8 cellular contexts compared by ENCODE assay signal in the genomic region with DNA sequence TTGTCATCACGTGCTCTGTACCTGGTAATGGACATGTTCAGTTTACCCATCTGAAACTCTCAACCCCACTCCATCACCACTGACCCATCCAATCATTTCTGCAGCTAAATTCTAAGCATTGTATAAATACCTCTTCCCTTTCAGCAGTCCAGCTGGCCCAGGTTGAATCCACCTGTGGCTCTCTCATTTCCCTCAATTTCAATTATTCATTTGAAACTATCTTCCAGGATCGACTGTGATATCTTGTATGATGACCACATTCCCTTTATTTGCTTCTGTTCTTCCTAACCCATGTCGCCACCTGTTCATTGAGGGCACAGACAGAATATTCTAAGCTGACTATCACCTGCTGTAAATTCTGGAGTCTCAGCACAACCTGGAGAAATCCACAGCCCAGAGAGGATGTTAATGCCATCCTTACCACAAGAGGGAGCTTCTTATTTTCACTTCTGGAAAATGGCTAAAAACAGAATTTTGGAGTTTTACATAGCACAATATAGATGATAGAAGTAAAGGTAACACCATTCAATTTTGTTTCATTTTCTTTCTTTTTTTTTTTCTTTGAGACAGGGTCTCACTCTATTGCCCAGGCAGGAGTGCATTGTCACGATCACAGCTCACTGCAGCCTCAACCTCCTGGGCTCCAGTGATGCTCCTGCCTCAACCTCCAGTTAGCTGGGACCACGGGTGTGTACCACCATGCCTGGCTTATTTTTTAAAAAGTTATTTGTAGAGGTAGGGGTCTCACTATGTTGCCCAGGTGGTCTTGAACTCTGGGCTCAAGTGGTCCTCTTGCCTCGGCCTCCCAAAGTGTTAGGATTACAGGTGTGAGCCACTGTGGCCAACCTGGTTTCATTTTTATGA. TPM values are rescaled to one million over a fixed set of nuclear protein-coding genes. Genes with fewer than 3 reads are reported as not detected.
DNase-seq lines count a peak whose midpoint lies in the region; ATAC-seq and TF ChIP-seq lines count a peak whose summit lies in the region.

No MANE protein-coding gene starts in this region.

- H2AFZ ChIP-seq in HCT116 (ENCODE audit: low read depth, low read length, poor library complexity, severe bottlenecking) = no peak overlapping the region

- TF ChIP-seq CTCF in HCT116 (IDR thresholded peaks at IDR 0.05 in 2 of 3, conservative IDR thresholded peaks at IDR 0.05 in 1 of 3; ENCODE audit: borderline replicate concordance in 1 of 3, insufficient read depth in 1 of 3, low read depth in 2 of 3, low read length in 2 of 3) = peak; percentile 56 to 80 (median 67); a peak in 5 of 6 replicates
- TF ChIP-seq CTCF in RWPE1 (conservative IDR thresholded peaks at IDR 0.05; ENCODE audit: low read depth) = peak; percentile 82
- TF ChIP-seq CTCF in esophagus muscularis mucosa (IDR thresholded peaks at IDR 0.05) = peak; percentile 66 to 85 (median 72)

- H3K4me1 ChIP-seq in CD4-positive, alpha-beta memory T cell (ENCODE audit: insufficient read depth, low read length) = peaks cover 2% of the 10 kb centered on the region
- H3K4me1 ChIP-seq in HCT116 (ENCODE audit: control insufficient read depth in 1 of 2, insufficient read depth in 2 of 2, low read length in 2 of 2) = peaks cover under 1 to 2% of the 10 kb centered on the region in 2 experiments; a peak in 3 of 4 replicates
- H3K4me1 ChIP-seq in esophagus muscularis mucosa = peaks cover 0 to 6% (median 3%) of the 10 kb centered on the region in 4 donors

- BruUV-seq in HCT116 (replicated peaks; lab: Mats Ljungman, UMichigan) = no TSS peak

- H3K27me3 Mint-ChIP-seq in CD4-positive, alpha-beta memory T cell = peaks cover 14 to 16% of the 10 kb centered on the region in 2 donors

- no peak overlapping the region for H3K27ac ChIP-seq in CD4-positive, alpha-beta memory T cell (ENCODE audit: low read depth, low read length)
- H3K27ac ChIP-seq in HCT116 (ENCODE audit: low read depth, low read length) (no peak overlapping the region), RWPE1 (no peak overlapping the region), esophagus muscularis mucosa (replicated peaks in 1 of 4) (no peak overlapping the region)

- POLR2A ChIA-PET in CD4-positive, alpha-beta memory T cell (lab: Charles Lee; ENCODE audit: partially characterized antibody) = no interaction called here
- POLR2A ChIA-PET in HCT116 (lab: Charles Lee) = interaction anchor here (0.7 to 0.9 kb wide), 2 partner anchors 24 to 36 kb away, joined by 3 read pairs; no protein-coding TSS in a partner anchor
- POLR2A ChIA-PET in RWPE1 (lab: Yijun Ruan, JAX; ENCODE audit: low non-redundant PET) = no interaction called here

- no peaks in the 10 kb centered on the region for H3K27me3 ChIP-seq in CD4-positive, alpha-beta memory T cell (ENCODE audit: insufficient read depth, low read length)
- H3K27me3 ChIP-seq in HCT116 (ENCODE audit: insufficient read depth, low read length) (no peaks in the 10 kb centered on the region), esophagus muscularis mucosa (no peaks in the 10 kb centered on the region)

- H3K4me1 Mint-ChIP-seq in CD4-positive, alpha-beta memory T cell = peaks cover under 1 to 3% (median 2%) of the 10 kb centered on the region in 4 donors

- intact Hi-C loops in CD4-positive, alpha-beta memory T cell (cut with micrococcal nuclease) = loop anchor here (1.0 kb wide), 1 partner anchor 38 kb away; a partner anchor contains a TSS
- intact Hi-C loops in HCT116 (cut with micrococcal nuclease) (loop anchor here (5.0 kb wide), 1 partner anchor 112 kb away; a partner anchor contains a TSS), esophagus muscularis mucosa (cut with DNase I) (loop anchor here (5.0 kb wide), 1 partner anchor 37 kb away; a partner anchor contains a TSS)

- no peaks in the 10 kb centered on the region for H3K79me2 ChIP-seq in HCT116 (ENCODE audit: insufficient read depth, low read length)

- H3K9me3 ChIP-seq in CD4-positive, alpha-beta memory T cell (ENCODE audit: control insufficient read depth in 1 of 2, low read length in 2 of 2) = no peaks in the 10 kb centered on the region
- H3K9me3 ChIP-seq in HCT116 (ENCODE audit: control insufficient read depth in 1 of 2, insufficient read depth in 1 of 2, low read depth in 1 of 2, low read length in 2 of 2) (no peaks in the 10 kb centered on the region), esophagus muscularis mucosa (no peaks in the 10 kb centered on the region)

- H3K36me3 ChIP-seq in CD4-positive, alpha-beta memory T cell (ENCODE audit: insufficient read depth, low read length) = no peaks in the 10 kb centered on the region
- H3K36me3 ChIP-seq in HCT116 (ENCODE audit: control insufficient read depth in 1 of 2, insufficient read depth in 2 of 2, low read length in 2 of 2) (no peaks in the 10 kb centered on the region), esophagus muscularis mucosa (no peaks in the 10 kb centered on the region)

- TF ChIP-seq EP300 in esophagus muscularis mucosa (IDR thresholded peaks at IDR 0.05) = no peak

- RAD21 ChIA-PET in HCT116 (lab: Charles Lee; ENCODE audit: low non-redundant PET in 1 of 2, low total read pairs in 2 of 2, uncharacterized antibody in 2 of 2, unreplicated experiment in 2 of 2) = no interaction called here

- H3K36me3 Mint-ChIP-seq in CD4-positive, alpha-beta memory T cell = no peaks in the 10 kb centered on the region

- no peaks in the 10 kb centered on the region for H3K9me3 Mint-ChIP-seq in CD4-positive, alpha-beta memory T cell

- H3K9me2 ChIP-seq in HCT116 (ENCODE audit: insufficient read depth) = no peaks in the 10 kb centered on the region

- DNase-seq in CD4-positive, alpha-beta memory T cell = peak in 4 of 5 donors; percentile 14 to 22 (median 17)
- DNase-seq in HCT116 (ENCODE audit: low read depth, low spot score) (peak; percentile 38), RWPE1 (ENCODE audit: low spot score) (peak; percentile 34), esophagus muscularis mucosa (ENCODE audit: extremely low spot score) (no peak), renal cortical epithelial cell (ENCODE audit: low read depth) (peak; percentile 33), GDM1 (lab: John Stamatoyannopoulos, UW) (no peak)

- no peak overlapping the region for H3K4me2 ChIP-seq in HCT116 (ENCODE audit: low read length)

- H4K20me1 ChIP-seq in HCT116 (ENCODE audit: insufficient read depth) = no peaks in the 10 kb centered on the region

- peak; percentile 52 for TF ChIP-seq RAD21 in HCT116 (IDR thresholded peaks at IDR 0.05; ENCODE audit: low read depth)

- H3K27ac Mint-ChIP-seq in CD4-positive, alpha-beta memory T cell = no peak overlapping the region

- WGBS in esophagus muscularis mucosa = 69% methylated on average over 6 of the region's 6 CpGs

- no peak overlapping the region for H3K4me3 Mint-ChIP-seq in CD4-positive, alpha-beta memory T cell

- H3K4me3 ChIP-seq in CD4-positive, alpha-beta memory T cell (ENCODE audit: low read length in 2 of 2) = no peak overlapping the region
- H3K4me3 ChIP-seq in HCT116 (replicated peaks in 1 of 2; ENCODE audit: low read depth in 1 of 2, low read length in 2 of 2) (no peak overlapping the region), esophagus muscularis mucosa (no peak overlapping the region)

- TF ChIP-seq POLR2A in HCT116 (IDR thresholded peaks at IDR 0.05; ENCODE audit: borderline replicate concordance, extremely low read depth, insufficient read depth, insufficient read length) (no peak), esophagus muscularis mucosa (IDR thresholded peaks at IDR 0.05; ENCODE audit: low read depth) (no peak)

- CTCF ChIA-PET in CD4-positive, alpha-beta memory T cell (lab: Charles Lee; ENCODE audit: partially characterized antibody) = interaction anchor here (0.6 to 1.6 kb wide), 12 partner anchors 9 to 422 kb away, joined by 3 to 8 read pairs (median 4); a partner anchor contains a TSS
- CTCF ChIA-PET in HCT116 (lab: Charles Lee) (interaction anchor here (0.5 to 1.6 kb wide), 10 partner anchors 9 to 340 kb away, joined by 3 to 6 read pairs (median 4); no protein-coding TSS in a partner anchor), RWPE1 (lab: Yijun Ruan, JAX) (interaction anchor here (0.6 to 2.0 kb wide), 14 partner anchors 9 to 265 kb away, joined by 3 to 14 read pairs (median 4); a partner anchor contains a TSS)

- peak; percentile 76 for ATAC-seq in HCT116
- ATAC-seq in GM18511 (IDR thresholded peaks at IDR 0.05; ENCODE audit: unreplicated experiment) = no peak
- no peak for ATAC-seq in GM21723 (IDR thresholded peaks at IDR 0.05; ENCODE audit: unreplicated experiment)

- H3K9ac ChIP-seq in HCT116 (ENCODE audit: low read length) = no peak overlapping the region

TF ChIP-seq in HCT116, 20 proteins besides CTCF, POLR2A, EP300 and RAD21 (continues in another document):
- no peak for TF ChIP-seq POLR2AphosphoS5 (IDR thresholded peaks at IDR 0.05; ENCODE audit: low read depth, low read length)
- TF ChIP-seq, protein P1, sequence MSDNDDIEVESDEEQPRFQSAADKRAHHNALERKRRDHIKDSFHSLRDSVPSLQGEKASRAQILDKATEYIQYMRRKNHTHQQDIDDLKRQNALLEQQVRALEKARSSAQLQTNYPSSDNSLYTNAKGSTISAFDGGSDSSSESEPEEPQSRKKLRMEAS (IDR thresholded peaks at IDR 0.05) = no peak
- no peak for TF ChIP-seq EGR1 (IDR thresholded peaks at IDR 0.05; ENCODE audit: low read depth)

RNA-seq across cellular contexts. Expression of a gene that starts 38.6 kb away (rescaled TPM):
- 1 to 10 TPM; 4.6 to 5.4 TPM for total RNA-seq in CD4-positive, alpha-beta memory T cell
- 1 to 10 TPM in 1 of 2 donors, under 1 TPM in 1; 0.92 to 5.3 TPM for polyA plus RNA-seq in CD4-positive, alpha-beta memory T cell
- total RNA-seq in HCT116 (2021; ENCODE audit: unreplicated experiment) (4.7 TPM), esophagus muscularis mucosa (1 to 10 TPM; 3.1 to 6.7 (median 5.0) TPM), renal cortical epithelial cell (24.3 and 28.7 TPM in 2 replicates)
- polyA plus RNA-seq in HCT116 (2012) = 2.1 and 3.2 TPM in 2 replicates

Comparison
In these comparisons a context has a peak if more than half of its experiments do, and no peak if none do; other contexts are left out.
1. DNase-seq: peak in CD4-positive, alpha-beta memory T cell (4 of 5), HCT116 (single experiment), RWPE1 (single experiment) and renal cortical epithelial cell (single experiment); none in esophagus muscularis mucosa (single experiment) and GDM1 (single experiment).
2. Peak in every context shown above with its lines, with median percentiles within 50 percentile points of each other: CTCF ChIP-seq.